24 cellular contexts compared by ENCODE assay signal in genomic region chr13:66560189-66560588, GRCh38.
"Had no signal": no experiment of that assay in that cellular context is flagged by ENCODE, and none has a peak within 500 bp of the region (broad histone marks: within the 10 kb centered on the region; RNA-seq: fewer than 3 reads in every experiment).

No MANE protein-coding gene starts in this region.

- DNase-seq: activated CD4-positive, alpha-beta T cell treated with anti-CD3 and anti-CD28 coated beads for 36 hours; activated CD4-positive, CD25-positive, alpha-beta regulatory T cell; activated CD8-positive, alpha-beta memory T cell treated with anti-CD3 and anti-CD28 coated beads, Interleukin-2, amount 10 ng/mL, durations not matched to agents 7 days and 5 days; activated CD8-positive, alpha-beta T cell treated with anti-CD3 and anti-CD28 coated beads, Interleukin-2, amount 10 ng/mL, durations not matched to agents 7 days and 5 days; activated naive CD8-positive, alpha-beta T cell treated with anti-CD3 and anti-CD28 coated beads, Interleukin-2, amount 50 U/mL, for 24 hours; activated T-cell treated with anti-CD3 and anti-CD28 coated beads, Interleukin-2, amount 50 U/mL, for 48 hours; cerebellar nuclear complex; dorsolateral prefrontal cortex; effector memory CD4-positive, alpha-beta T cell; gastrocnemius medialis; glutamatergic neuron; left cardiac atrium; midbrain; naive thymus-derived CD4-positive, alpha-beta T cell; ovary; right lobe of liver; stimulated activated CD4-positive, alpha-beta T cell treated with anti-CD3 and anti-CD28 coated beads, Interleukin-4, amount 100 ng/mL, for 1 hour; stimulated activated naive CD8-positive, alpha-beta T cell treated with anti-CD3 and anti-CD28 coated beads, Interleukin-15, Interleukin-2, amounts not matched to agents 100 U/mL and 50 U/mL, for 24 hours; T1000; testis; transverse colon had no signal

- H3K27me3 ChIP-seq: cardiac muscle cell, dorsolateral prefrontal cortex, gastrocnemius medialis, ovary, right lobe of liver, testis, transverse colon had no signal

- H3K4me3 ChIP-seq: cardiac muscle cell, coronary artery, dorsolateral prefrontal cortex, gastrocnemius medialis, ovary, right lobe of liver, transverse colon had no signal

- H3K27ac ChIP-seq: cardiac muscle cell, coronary artery, dorsolateral prefrontal cortex, gastrocnemius medialis, ovary, right lobe of liver, testis, transverse colon had no signal

- H3K36me3 ChIP-seq: cardiac muscle cell, gastrocnemius medialis, ovary, right lobe of liver, transverse colon had no signal

- FAIRE-seq: keratinocyte had no signal

- ATAC-seq: activated CD4-positive, alpha-beta T cell treated with anti-CD3 and anti-CD28 coated beads for 36 hours; activated CD8-positive, alpha-beta memory T cell treated with anti-CD3 and anti-CD28 coated beads, Interleukin-2, amount 10 ng/mL, durations not matched to agents 7 days and 5 days; activated CD8-positive, alpha-beta T cell treated with anti-CD3 and anti-CD28 coated beads, Interleukin-2, amount 10 ng/mL, durations not matched to agents 7 days and 5 days; activated naive CD8-positive, alpha-beta T cell treated with anti-CD3 and anti-CD28 coated beads, Interleukin-2, amount 50 U/mL, for 24 hours; gastrocnemius medialis; left cardiac atrium; naive thymus-derived CD4-positive, alpha-beta T cell; stimulated activated naive CD8-positive, alpha-beta T cell treated with anti-CD3 and anti-CD28 coated beads, Interleukin-15, Interleukin-2, amounts not matched to agents 100 U/mL and 50 U/mL, for 24 hours had no signal

- H3K9me3 ChIP-seq: gastrocnemius medialis, ovary, right lobe of liver, testis, transverse colon had no signal

- H3K4me1 ChIP-seq: gastrocnemius medialis had no signal
